ENCODE assay signal across 20 cellular contexts in the genomic region with DNA sequence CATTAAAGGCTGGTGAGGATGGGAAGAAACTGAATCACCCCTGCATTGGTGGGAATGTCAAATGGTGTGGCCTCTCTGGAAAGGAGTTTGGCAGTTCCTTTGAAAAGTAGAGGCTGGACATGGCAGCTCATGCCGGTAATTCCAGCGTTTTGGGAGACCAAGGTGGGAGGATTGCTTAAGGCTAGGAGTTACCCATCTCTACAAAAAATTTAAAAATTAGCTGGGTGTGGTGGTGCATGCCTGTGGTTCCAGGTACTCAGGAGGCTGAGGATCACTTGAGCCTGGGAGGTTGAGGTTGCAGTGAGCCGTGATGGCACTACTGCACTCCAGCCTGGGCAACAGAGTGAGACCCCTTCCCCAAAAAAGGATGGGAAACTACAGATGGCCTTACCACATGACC.
"Had no signal": no experiment of that assay in that cellular context is flagged by ENCODE, and none has a peak within 500 bp of the region (broad histone marks: within the 10 kb centered on the region; RNA-seq: fewer than 3 reads in every experiment).

No MANE protein-coding gene starts in this region.

- ATAC-seq: activated T-cell treated with anti-CD3 and anti-CD28 coated beads, Interleukin-2, amount 50 U/mL, for 72 hours; stimulated activated naive B cell treated with anti-CD40 and anti-IgM and Interleukin-4, amounts not matched to agents 10 μg/mL and 1 μg/mL and 100 μg/mL, for 72 hours had no signal

- H3K27me3 ChIP-seq: neutrophil, right lobe of liver, testis, upper lobe of left lung had no signal

- H3K4me3 ChIP-seq: left ventricle myocardium inferior, right lobe of liver, smooth muscle cell, testis, upper lobe of left lung had no signal

- H3K4me1 ChIP-seq: testis had no signal

- H3K27ac ChIP-seq: left ventricle myocardium inferior, neutrophil, parathyroid adenoma, right lobe of liver, testis had no signal

- DNase-seq: activated B cell treated with CpG ODN at 0.5 μM for 24 hours; activated CD4-positive, alpha-beta T cell treated with anti-CD3 and anti-CD28 coated beads for 4 hours; activated CD4-positive, alpha-beta T cell treated with anti-CD3 and anti-CD28 coated beads, Interleukin-2, amount 50 U/mL, for 48 hours; activated effector memory CD4-positive, alpha-beta T cell treated with Interleukin-2 at 50 U/mL for 16 hours; activated naive CD4-positive, alpha-beta T cell treated with anti-CD3 and anti-CD28 coated beads, Interleukin-2, amount 10 ng/mL, durations not matched to agents 7 days and 5 days; activated T-cell treated with anti-CD3 and anti-CD28 coated beads, Interleukin-2, amount 50 U/mL, for 72 hours; amygdala; cerebellar nuclear complex; cortex of kidney; erythroblast; left ventricle myocardium inferior; right lobe of liver; stimulated activated CD4-positive, alpha-beta T cell treated with anti-CD3 and anti-CD28 coated beads, Interleukin-15, amount 100 ng/mL, for 24 hours; stimulated activated naive B cell treated with anti-CD40 and anti-IgM and Interleukin-4, amounts not matched to agents 10 μg/mL and 1 μg/mL and 100 μg/mL, for 72 hours; T1000; testis; upper lobe of left lung had no signal

- H2AFZ ChIP-seq: parathyroid adenoma had no signal

- H3K9me3 ChIP-seq: neutrophil, right lobe of liver, testis, upper lobe of left lung had no signal

- H3K79me2 ChIP-seq: parathyroid adenoma had no signal

- H3K4me2 ChIP-seq: smooth muscle cell had no signal

- H3K36me3 ChIP-seq: left ventricle myocardium inferior, right lobe of liver, upper lobe of left lung had no signal

- H3K9ac ChIP-seq: parathyroid adenoma had no signal
